In genomic region chr2:12257476-12257875, GRCh38 we compare ENCODE assay signal across 22 cellular contexts.
"Had no signal": no experiment of that assay in that cellular context is flagged by ENCODE, and none has a peak within 500 bp of the region (broad histone marks: within the 10 kb centered on the region; RNA-seq: fewer than 3 reads in every experiment).

No MANE protein-coding gene starts in this region.

- H3K4me3 ChIP-seq: colonic mucosa, heart right ventricle, lung, sigmoid colon, smooth muscle cell, testis, vagina had no signal

- H3K27ac ChIP-seq: colonic mucosa, dorsolateral prefrontal cortex, heart right ventricle, testis, vagina had no signal

- ATAC-seq: activated T-cell treated with anti-CD3 and anti-CD28 coated beads, Interleukin-2, amount 50 U/mL, for 72 hours; effector memory CD8-positive, alpha-beta T cell; esophagus mucosa; left colon; stimulated activated naive B cell treated with anti-CD40 and anti-IgM and Interleukin-4, amounts not matched to agents 10 μg/mL and 1 μg/mL and 100 μg/mL, for 72 hours had no signal

- H3K36me3 ChIP-seq: colonic mucosa, heart right ventricle, sigmoid colon, vagina had no signal

- H3K4me2 ChIP-seq: smooth muscle cell had no signal

- H3K4me1 ChIP-seq: colonic mucosa, testis, vagina had no signal

- DNase-seq: activated CD4-positive, alpha-beta memory T cell treated with anti-CD3 and anti-CD28 coated beads, Interleukin-2, amount 10 ng/mL, durations not matched to agents 7 days and 5 days; activated CD4-positive, alpha-beta T cell treated with anti-CD3 and anti-CD28 coated beads, Interleukin-2, amount 10 ng/mL, durations not matched to agents 24 days and 14 days; activated effector memory CD4-positive, alpha-beta T cell treated with Interleukin-2 at 50 U/mL for 16 hours; activated naive CD4-positive, alpha-beta T cell treated with anti-CD3 and anti-CD28 coated beads, Interleukin-2, amount 10 ng/mL, durations not matched to agents 7 days and 5 days; activated T-cell treated with anti-CD3 and anti-CD28 coated beads, Interleukin-2, amount 50 U/mL, for 72 hours; colonic mucosa; dorsolateral prefrontal cortex; effector memory CD8-positive, alpha-beta T cell; heart right ventricle; islet precursor cell; left colon; naive B cell; occipital lobe; sigmoid colon; stimulated activated CD4-positive, alpha-beta T cell treated with anti-CD3 and anti-CD28 coated beads, Interleukin-15, amount 100 ng/mL, for 24 hours; stimulated activated naive B cell treated with anti-CD40 and anti-IgM and Interleukin-4, amounts not matched to agents 10 μg/mL and 1 μg/mL and 100 μg/mL, for 72 hours; T1000; testis had no signal

- H3K9me3 ChIP-seq: colonic mucosa, heart right ventricle, sigmoid colon, testis, vagina had no signal

- H3K27me3 ChIP-seq: colonic mucosa, dorsolateral prefrontal cortex, heart right ventricle, sigmoid colon, testis, vagina had no signal
